8 cellular contexts compared by ENCODE assay signal in genomic region chr20:50110141-50111047, GRCh38. TPM values are rescaled to one million over a fixed set of nuclear protein-coding genes. Genes with fewer than 3 reads are reported as not detected.
A peak's percentile ranks its signal among the peaks of the same experiment; 100 is the strongest.
DNase-seq lines count a peak whose midpoint lies in the region; ATAC-seq, FAIRE-seq and TF ChIP-seq lines count a peak whose summit lies in the region.

No MANE protein-coding gene starts in this region.

- peak overlapping the region; percentile 50; the same call in 1 of the 2 replicates for H3K27ac ChIP-seq in GM23338 (ENCODE audit: low read depth)

- no peaks in the 10 kb centered on the region for H3K36me3 ChIP-seq in GM23338 (ENCODE audit: insufficient read depth)

- DNase-seq in Daoy (ENCODE audit: low read depth) (peak; percentile 41), GM23338 (ENCODE audit: low spot score) (no peak), OCI-M1 (lab: John Stamatoyannopoulos, UW) (peak; percentile 38), natural killer cell (peak; percentile 58), NCI-H187 treated with DMSO at 0.1 percent for 48 hours (lab: John Stamatoyannopoulos, UW) (no peak), urothelium cell line (ENCODE audit: low spot score) (no peak)
- peak; percentile 21 to 75 for DNase-seq in central memory CD8-positive, alpha-beta T cell (ENCODE audit: low spot score in 2 of 2)

- H3F3A ChIP-seq in GM23338 (replicated peaks; ENCODE audit: low read depth), result peaks cover 3% of the 10 kb centered on the region

- H3K27me3 Mint-ChIP-seq in GM23338 (ENCODE audit: insufficient read depth, low read depth, poor library complexity), result peaks cover 16% of the 10 kb centered on the region
- H3K27me3 Mint-ChIP-seq in central memory CD8-positive, alpha-beta T cell, result no peaks in the 10 kb centered on the region
- H3K27me3 Mint-ChIP-seq in natural killer cell (ENCODE audit: low read depth in 2 of 2), result no peaks in the 10 kb centered on the region

- H3K27ac Mint-ChIP-seq in GM23338, result 0 out of 2 replicates have a peak overlapping the region, but pooled peaks have one; percentile 28
- peak overlapping the region; percentile 93 for H3K27ac Mint-ChIP-seq in central memory CD8-positive, alpha-beta T cell (ENCODE audit: low read depth)
- peak overlapping the region; percentile 95 to 99 for H3K27ac Mint-ChIP-seq in natural killer cell

- H3K4me1 Mint-ChIP-seq in GM23338 (peaks cover 60% of the 10 kb centered on the region), natural killer cell (peaks cover 87 to 95% of the 10 kb centered on the region in 2 donors)
- H3K4me1 Mint-ChIP-seq in central memory CD8-positive, alpha-beta T cell, result peaks cover 90% of the 10 kb centered on the region

- no peak for FAIRE-seq in urothelium cell line (lab: Jason Lieb, UNC)

- intact Hi-C loops in natural killer cell (cut with micrococcal nuclease), result loop anchor here (1.0 to 10.0 kb wide), 3 partner anchors 276 to 446 kb away; no protein-coding TSS in a partner anchor

- peaks cover 84% of the 10 kb centered on the region for H3K79me2 ChIP-seq in GM23338 (replicated peaks; ENCODE audit: insufficient read depth)

- peak overlapping the region; percentile 17; the same call in 1 of the 2 replicates for H3K4me3 ChIP-seq in GM23338

- H3K27me3 ChIP-seq in GM23338 (ENCODE audit: insufficient read depth), result no peaks in the 10 kb centered on the region

- no peaks in the 10 kb centered on the region; the same call in 2 of the 3 replicates for H3K36me3 Mint-ChIP-seq in GM23338 (ENCODE audit: low read depth)
- peaks cover 20% of the 10 kb centered on the region for H3K36me3 Mint-ChIP-seq in central memory CD8-positive, alpha-beta T cell (ENCODE audit: insufficient read depth)
- no peaks in the 10 kb centered on the region for H3K36me3 Mint-ChIP-seq in natural killer cell

- H3K9me3 Mint-ChIP-seq in GM23338, result no peaks in the 10 kb centered on the region
- H3K9me3 Mint-ChIP-seq in central memory CD8-positive, alpha-beta T cell, result no peaks in the 10 kb centered on the region
- H3K9me3 Mint-ChIP-seq in natural killer cell, result no peaks in the 10 kb centered on the region

- no peak for TF ChIP-seq CTCF in GM23338 (conservative IDR thresholded peaks at IDR 0.05; ENCODE audit: low read depth in 2 of 2)
- no peak for TF ChIP-seq CTCF in natural killer cell (IDR thresholded peaks at IDR 0.05)

- H4K20me1 ChIP-seq in GM23338 (replicated peaks; ENCODE audit: insufficient read depth), result peaks cover 60% of the 10 kb centered on the region

- H3K4me3 Mint-ChIP-seq in GM23338, result no peak overlapping the region; the same call in 2 of the 3 replicates
- H3K4me3 Mint-ChIP-seq in central memory CD8-positive, alpha-beta T cell, result peak overlapping the region; percentile 85
- H3K4me3 Mint-ChIP-seq in natural killer cell, result peak overlapping the region; percentile 100

- no peak for ATAC-seq in GM23338
- peak; percentile 82 for ATAC-seq in central memory CD8-positive, alpha-beta T cell (replicated peaks; ENCODE audit: extremely low read depth, poor library complexity, severe bottlenecking)
- ATAC-seq in natural killer cell, result peak; percentile 62 to 82 (median 77)
- ATAC-seq in HG02970 (IDR thresholded peaks at IDR 0.05; ENCODE audit: low FRiP score, unreplicated experiment), result no peak

- H3K4me1 ChIP-seq in GM23338 (ENCODE audit: insufficient read depth), result peaks cover 56% of the 10 kb centered on the region

- no peaks in the 10 kb centered on the region for H3K9me2 ChIP-seq in GM23338 (ENCODE audit: insufficient read depth)

- no peak overlapping the region for H2AFZ ChIP-seq in GM23338

- peak overlapping the region; percentile 32; the same call in 1 of the 2 replicates for H3K4me2 ChIP-seq in GM23338

TF ChIP-seq in GM23338, 12 proteins besides CTCF, POLR2A, EP300 and RAD21 (continues in another document):
- TF ChIP-seq ETS1 (IDR thresholded peaks at IDR 0.05), result no peak
- TF ChIP-seq ZNF331 (CRISPR knock-in tag; IDR thresholded peaks at IDR 0.05; ENCODE audit: low read depth), result no peak
- TF ChIP-seq POLR2AphosphoS5 (IDR thresholded peaks at IDR 0.05; ENCODE audit: low read depth), result no peak
- TF ChIP-seq ZNF462 (CRISPR knock-in tag; IDR thresholded peaks at IDR 0.05), result no peak
- no peak for TF ChIP-seq STAT1 (IDR thresholded peaks at IDR 0.05; ENCODE audit: unreplicated experiment)
- no peak for TF ChIP-seq EZH2 (IDR thresholded peaks at IDR 0.05; ENCODE audit: low read depth, unreplicated experiment)

RNA-seq across cellular contexts. Expression of gene UBE2V1, which starts 2.6 kb away (rescaled TPM):
- total RNA-seq in Daoy (2014; rRNA removed; shearing (Covaris generic)), result 31.9 and 35.8 TPM in 2 replicates
- total RNA-seq in GM23338 (2014; rRNA removed; shearing (Covaris generic)), result 85.7 and 105 TPM in 2 replicates
- polyA plus RNA-seq in GM23338 (2016; fragmentation: Nextera tagmentation; extraction: Ambion mirVana), result 293 and 302 TPM in 2 replicates
- 100 to 1,000 TPM; 194 to 238 (median 236) TPM for total RNA-seq in natural killer cell

RNA-seq across cellular contexts. Expression of gene PEDS1, which starts 43.1 kb away (rescaled TPM):
- 21.7 and 23.6 TPM in 2 replicates for total RNA-seq in Daoy (2014; rRNA removed; shearing (Covaris generic))
- total RNA-seq in GM23338 (2014; rRNA removed; shearing (Covaris generic)), result 33.0 and 43.6 TPM in 2 replicates
- polyA plus RNA-seq in GM23338 (2016; fragmentation: Nextera tagmentation; extraction: Ambion mirVana), result 31.6 and 34.5 TPM in 2 replicates
- 10 to 100 TPM; 27.4 to 32.8 (median 31.5) TPM for total RNA-seq in natural killer cell

Comparison
In these comparisons a context has a peak if more than half of its experiments do, and no peak if none do; other contexts are left out.
1. DNase-seq: peak in Daoy (single experiment), OCI-M1 (single experiment), central memory CD8-positive, alpha-beta T cell (2 of 2) and natural killer cell (single experiment); none in GM23338 (single experiment), NCI-H187 treated with DMSO at 0.1 percent for 48 hours (single experiment) and urothelium cell line (single experiment).
2. ATAC-seq: peak in central memory CD8-positive, alpha-beta T cell (single experiment) and natural killer cell (3 of 3); none in GM23338 (single experiment) and HG02970 (single experiment).
3. H3K27ac Mint-ChIP-seq: peak in every context shown above with its lines; median percentile 97 in natural killer cell; 93 in central memory CD8-positive, alpha-beta T cell; 28 in GM23338.